In genomic region chr4:91894006-91894405, GRCh38 we compare ENCODE assay signal across 40 cellular contexts.
"Had no signal": no experiment of that assay in that cellular context is flagged by ENCODE, and none has a peak within 500 bp of the region (broad histone marks: within the 10 kb centered on the region; RNA-seq: fewer than 3 reads in every experiment).

No MANE protein-coding gene starts in this region.

- H3K4me1 Mint-ChIP-seq: activated B cell treated with CpG ODN at 0.5 μM for 24 hours; activated CD4-positive, alpha-beta T cell treated with anti-CD3 and anti-CD28 coated beads, Interleukin-2, amount 10 ng/mL, durations not matched to agents 24 days and 14 days; activated naive CD8-positive, alpha-beta T cell treated with anti-CD3 and anti-CD28 coated beads for 36 hours; activated T-helper 17 cell treated with anti-CD3 and anti-CD28 coated beads, Interleukin-2, amount 50 U/mL, for 72 hours; central memory CD8-positive, alpha-beta T cell had no signal

- H3K4me3 ChIP-seq: adrenal gland, body of pancreas, breast epithelium, cardiac muscle cell had no signal

- H3K27ac ChIP-seq: adrenal gland, body of pancreas, brain microvascular endothelial cell, breast epithelium, cardiac muscle cell, VCaP had no signal

- H3K27ac Mint-ChIP-seq: activated B cell treated with CpG ODN at 0.5 μM for 24 hours; activated CD4-positive, alpha-beta memory T cell treated with anti-CD3 and anti-CD28 coated beads for 36 hours; activated CD4-positive, alpha-beta T cell treated with anti-CD3 and anti-CD28 coated beads, Interleukin-2, amount 10 ng/mL, durations not matched to agents 24 days and 14 days; activated CD8-positive, alpha-beta T cell treated with anti-CD3 and anti-CD28 coated beads for 36 hours; activated naive CD4-positive, alpha-beta T cell treated with anti-CD3 and anti-CD28 coated beads for 36 hours; activated naive CD4-positive, alpha-beta T cell treated with anti-CD3 and anti-CD28 coated beads, Interleukin-2, amount 50 U/mL, for 72 hours; activated naive CD8-positive, alpha-beta T cell treated with anti-CD3 and anti-CD28 coated beads for 36 hours; activated T-cell treated with anti-CD3 and anti-CD28 coated beads, Interleukin-2, amount 50 U/mL, for 72 hours; activated T-helper 1 cell treated with anti-CD3 and anti-CD28 coated beads, Interleukin-12 subunit alpha, Interleukin-12 subunit beta, Interleukin-2, Interleukin-4 antibody, amounts not matched to agents 30 ng/mL and 10 ng/mL and 1 ng/mL, durations not matched to agents 14 hours and 24 hours and 36 hours; activated T-helper 17 cell treated with anti-CD3 and anti-CD28 coated beads, Interleukin-2, amount 50 U/mL, for 72 hours; T-helper 1 cell treated with Interleukin-12 subunit alpha and Interleukin-12 subunit beta and Interleukin-4 antibody, amounts not matched to agents 30 μg/mL and 1 μg/mL, for 36 hours; T-helper 2 cell treated with Interferon-gamma antibody and Interleukin-4, amounts not matched to agents 5 μg/mL and 100 μg/mL, for 36 hours had no signal

- FAIRE-seq: astrocyte, TTC549 had no signal

- H3K27me3 Mint-ChIP-seq: activated B cell treated with CpG ODN at 0.5 μM for 24 hours; activated CD4-positive, alpha-beta memory T cell treated with anti-CD3 and anti-CD28 coated beads for 36 hours; activated CD4-positive, alpha-beta T cell treated with anti-CD3 and anti-CD28 coated beads, Interleukin-2, amount 10 ng/mL, durations not matched to agents 24 days and 14 days; activated CD8-positive, alpha-beta T cell treated with anti-CD3 and anti-CD28 coated beads for 36 hours; activated naive CD8-positive, alpha-beta T cell treated with anti-CD3 and anti-CD28 coated beads for 36 hours; activated T-helper 17 cell treated with anti-CD3 and anti-CD28 coated beads, Interleukin-2, amount 50 U/mL, for 72 hours; central memory CD8-positive, alpha-beta T cell had no signal

- H3K36me3 Mint-ChIP-seq: activated CD4-positive, alpha-beta memory T cell treated with anti-CD3 and anti-CD28 coated beads for 36 hours; activated naive CD8-positive, alpha-beta T cell treated with anti-CD3 and anti-CD28 coated beads for 36 hours had no signal

- DNase-seq: activated B cell treated with CpG ODN at 0.5 μM for 24 hours; activated CD4-positive, alpha-beta memory T cell treated with anti-CD3 and anti-CD28 coated beads for 36 hours; activated CD4-positive, alpha-beta T cell treated with anti-CD3 and anti-CD28 coated beads for 4 hours; activated CD4-positive, alpha-beta T cell treated with anti-CD3 and anti-CD28 coated beads, Interleukin-2, amount 10 ng/mL, durations not matched to agents 24 days and 14 days; activated CD4-positive, alpha-beta T cell treated with anti-CD3 and anti-CD28 coated beads, Interleukin-2, amount 50 U/mL, for 1 hour; activated CD4-positive, alpha-beta T cell treated with anti-CD3 and anti-CD28 coated beads, Interleukin-2, amount 50 U/mL, for 4 hours; activated CD4-positive, CD25-positive, alpha-beta regulatory T cell treated with anti-CD3 and anti-CD28 coated beads, Interleukin-2, amount 50 U/mL, for 72 hours; activated CD8-positive, alpha-beta memory T cell treated with anti-CD3 and anti-CD28 coated beads, Interleukin-2, amount 50 U/mL, for 4 hours; activated CD8-positive, alpha-beta T cell treated with anti-CD3 and anti-CD28 coated beads for 36 hours; activated effector memory CD4-positive, alpha-beta T cell treated with anti-CD3 and anti-CD28 coated beads, Interleukin-2, amount 50 U/mL, for 16 hours; activated gamma-delta T cell treated with Interleukin-2 at 50 U/mL for 16 hours; activated naive CD4-positive, alpha-beta T cell; activated naive CD4-positive, alpha-beta T cell treated with anti-CD3 and anti-CD28 coated beads for 36 hours; activated naive CD4-positive, alpha-beta T cell treated with anti-CD3 and anti-CD28 coated beads, Interleukin-2, amount 50 U/mL, for 16 hours; activated naive CD8-positive, alpha-beta T cell treated with anti-CD3 and anti-CD28 coated beads for 36 hours; activated T-cell treated with anti-CD3 and anti-CD28 coated beads for 4 hours; activated T-cell treated with anti-CD3 and anti-CD28 coated beads, Interleukin-2, amount 50 U/mL, for 1 hour; activated T-cell treated with anti-CD3 and anti-CD28 coated beads, Interleukin-2, amount 50 U/mL, for 4 hours; activated T-cell treated with anti-CD3 and anti-CD28 coated beads, Interleukin-2, amount 50 U/mL, for 72 hours; adrenal gland; amniotic stem cell; aorta; body of pancreas; brain microvascular endothelial cell; caudate nucleus; cerebellar nuclear complex; T-helper 1 cell; T-helper 2 cell; T-helper 9 cell had no signal

- H3K4me3 Mint-ChIP-seq: activated B cell treated with CpG ODN at 0.5 μM for 24 hours; activated CD4-positive, alpha-beta memory T cell treated with anti-CD3 and anti-CD28 coated beads for 36 hours; activated CD4-positive, alpha-beta T cell treated with anti-CD3 and anti-CD28 coated beads, Interleukin-2, amount 10 ng/mL, durations not matched to agents 24 days and 14 days; activated CD8-positive, alpha-beta T cell treated with anti-CD3 and anti-CD28 coated beads for 36 hours; activated naive CD4-positive, alpha-beta T cell treated with anti-CD3 and anti-CD28 coated beads for 36 hours; activated naive CD8-positive, alpha-beta T cell treated with anti-CD3 and anti-CD28 coated beads for 36 hours; activated T-cell treated with anti-CD3 and anti-CD28 coated beads, Interleukin-2, amount 50 U/mL, for 4 hours; activated T-cell treated with anti-CD3 and anti-CD28 coated beads, Interleukin-2, amount 50 U/mL, for 72 hours; activated T-helper 1 cell treated with anti-CD3 and anti-CD28 coated beads, Interleukin-12 subunit alpha, Interleukin-12 subunit beta, Interleukin-2, Interleukin-4 antibody, amounts not matched to agents 30 ng/mL and 10 ng/mL and 1 ng/mL, durations not matched to agents 14 hours and 24 hours and 36 hours; activated T-helper 17 cell treated with anti-CD3 and anti-CD28 coated beads, Interleukin-2, amount 50 U/mL, for 72 hours; central memory CD8-positive, alpha-beta T cell; T-helper 1 cell treated with Interleukin-12 subunit alpha and Interleukin-12 subunit beta and Interleukin-4 antibody, amounts not matched to agents 30 μg/mL and 1 μg/mL, for 36 hours; T-helper 2 cell treated with Interferon-gamma antibody and Interleukin-4, amounts not matched to agents 5 μg/mL and 100 μg/mL, for 36 hours had no signal

- H3K4me1 ChIP-seq: adrenal gland, body of pancreas, breast epithelium had no signal

- H3K36me3 ChIP-seq: adrenal gland, brain microvascular endothelial cell, breast epithelium, cardiac muscle cell had no signal

- H3K9me3 ChIP-seq: adrenal gland, body of pancreas, breast epithelium had no signal

- H3K27me3 ChIP-seq: adrenal gland, body of pancreas, brain microvascular endothelial cell, breast epithelium, cardiac muscle cell had no signal

- H3K9me3 Mint-ChIP-seq: activated CD4-positive, alpha-beta T cell treated with anti-CD3 and anti-CD28 coated beads, Interleukin-2, amount 10 ng/mL, durations not matched to agents 24 days and 14 days had no signal
